ENCODE assay signal across 11 cellular contexts in the genomic region with DNA sequence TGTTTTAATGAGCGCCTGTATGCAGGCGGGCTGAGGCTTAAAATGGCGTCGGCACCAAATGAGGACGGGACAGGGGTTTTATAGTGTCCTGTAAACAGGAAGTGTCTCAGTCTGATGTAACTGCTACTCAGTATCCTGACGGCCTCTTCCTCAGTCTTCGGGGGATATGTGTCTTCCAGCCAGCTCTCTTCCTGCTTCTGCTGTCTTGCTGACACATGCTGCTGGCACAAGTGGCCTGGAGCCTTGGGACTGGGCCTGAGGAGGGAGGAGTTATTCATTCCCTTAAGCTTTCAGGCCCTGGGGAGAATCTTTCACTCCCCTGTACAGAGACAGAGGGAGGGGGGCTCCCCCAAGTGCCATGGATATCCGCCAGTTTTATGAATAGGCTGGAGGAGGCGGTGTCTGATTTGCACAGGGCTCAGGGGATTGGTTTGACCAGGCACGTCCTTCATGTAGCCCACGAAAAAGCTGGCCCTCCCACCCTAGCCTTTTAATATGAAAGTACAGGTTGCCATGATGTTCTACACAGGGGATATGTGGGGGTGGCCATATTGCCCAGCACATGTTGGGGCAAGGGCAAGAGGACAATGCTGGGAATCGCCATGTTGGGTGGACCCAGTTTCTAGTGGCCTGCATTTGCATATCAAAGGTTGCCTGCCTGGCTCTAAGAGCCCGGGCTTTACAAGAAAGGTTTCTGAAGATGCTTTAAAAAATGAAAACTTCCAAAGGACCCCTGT. TPM values are rescaled to one million over a fixed set of nuclear protein-coding genes. Genes with fewer than 3 reads are reported as not detected.
DNase-seq lines count a peak whose midpoint lies in the region; ATAC-seq and TF ChIP-seq lines count a peak whose summit lies in the region.
"Had no signal": no experiment of that assay in that cellular context is flagged by ENCODE, and none has a peak within 500 bp of the region (broad histone marks: within the 10 kb centered on the region; RNA-seq: fewer than 3 reads in every experiment).

No MANE protein-coding gene starts in this region.

- H3K36me3 Mint-ChIP-seq in WTC11: peaks cover 2% of the 10 kb centered on the region; the same call in 1 of the 2 replicates
- no peaks in the 10 kb centered on the region for H3K36me3 Mint-ChIP-seq in activated T-cell treated with anti-CD3 and anti-CD28 coated beads, Interleukin-2, amount 50 U/mL, for 72 hours (ENCODE audit: insufficient read depth in 2 of 2)
- H3K36me3 Mint-ChIP-seq: activated naive CD8-positive, alpha-beta T cell treated with anti-CD3 and anti-CD28 coated beads for 36 hours had no signal

- H3K27me3 ChIP-seq in right cardiac atrium (ENCODE audit: control insufficient read depth, insufficient read depth) (no peaks in the 10 kb centered on the region), tibial artery (no peaks in the 10 kb centered on the region)
- H3K27me3 ChIP-seq: left lung had no signal

- H3K27ac ChIP-seq in right cardiac atrium (ENCODE audit: low read length) (peak overlapping the region; percentile 13), tibial artery (peak overlapping the region; percentile 9 to 30)
- H3K27ac ChIP-seq: HL-60, left lung had no signal

- DNase-seq in HT1080 (ENCODE audit: low read depth) (peak; percentile 80), WTC11 (ENCODE audit: low spot score) (no peak), right cardiac atrium (peak; percentile 67 to 74 (median 68)), tibial artery (peak; percentile 40 to 76), RPMI8226 (no peak), 8988T (no peak)
- DNase-seq in activated T-cell treated with anti-CD3 and anti-CD28 coated beads, Interleukin-2, amount 50 U/mL, for 72 hours: no peak
- DNase-seq: activated naive CD8-positive, alpha-beta T cell treated with anti-CD3 and anti-CD28 coated beads for 36 hours had no signal

- intact Hi-C loops in right cardiac atrium (cut with DNase I): no loop called here
- intact Hi-C loops in tibial artery (cut with DNase I; ENCODE audit: low total_unique reads): no loop called here

- H3K4me3 Mint-ChIP-seq in WTC11: no peak overlapping the region
- no peak overlapping the region for H3K4me3 Mint-ChIP-seq in activated T-cell treated with anti-CD3 and anti-CD28 coated beads, Interleukin-2, amount 50 U/mL, for 72 hours
- H3K4me3 Mint-ChIP-seq: activated naive CD8-positive, alpha-beta T cell treated with anti-CD3 and anti-CD28 coated beads for 36 hours had no signal

- 50% methylated on average over 13 of the region's 13 CpGs for WGBS in right cardiac atrium

- peak overlapping the region; percentile 28; the same call in 1 of the 2 replicates for H3K27ac Mint-ChIP-seq in WTC11
- H3K27ac Mint-ChIP-seq in activated T-cell treated with anti-CD3 and anti-CD28 coated beads, Interleukin-2, amount 50 U/mL, for 72 hours: no peak overlapping the region
- H3K27ac Mint-ChIP-seq: activated naive CD8-positive, alpha-beta T cell treated with anti-CD3 and anti-CD28 coated beads for 36 hours had no signal

- ATAC-seq in WTC11 (peak; percentile 57), right cardiac atrium (peak; percentile 43 to 81), HG03442 (IDR thresholded peaks at IDR 0.05; ENCODE audit: unreplicated experiment) (no peak)
- no peak for ATAC-seq in activated T-cell treated with anti-CD3 and anti-CD28 coated beads, Interleukin-2, amount 50 U/mL, for 72 hours (replicated peaks in 1 of 2)
- ATAC-seq: left lung had no signal

- TF ChIP-seq CTCF in WTC11 (IDR thresholded peaks at IDR 0.05) (no peak), tibial artery (IDR thresholded peaks at IDR 0.05) (no peak)

- H3K4me1 ChIP-seq in right cardiac atrium (ENCODE audit: control insufficient read depth, insufficient read depth, low read length) (peaks cover 2% of the 10 kb centered on the region), tibial artery (peaks cover 0 to 7% (median 0%) of the 10 kb centered on the region in 4 donors)
- H3K4me1 ChIP-seq: left lung had no signal

- CTCF ChIA-PET in WTC11 (lab: Charles Lee): no interaction called here

- POLR2A ChIA-PET in WTC11 (lab: Charles Lee): no interaction called here

- no peaks in the 10 kb centered on the region for H3K27me3 Mint-ChIP-seq in WTC11 (ENCODE audit: low read depth)
- H3K27me3 Mint-ChIP-seq in activated T-cell treated with anti-CD3 and anti-CD28 coated beads, Interleukin-2, amount 50 U/mL, for 72 hours (ENCODE audit: low read depth): no peaks in the 10 kb centered on the region
- H3K27me3 Mint-ChIP-seq: activated naive CD8-positive, alpha-beta T cell treated with anti-CD3 and anti-CD28 coated beads for 36 hours had no signal

- H3K4me1 Mint-ChIP-seq in WTC11: peaks cover 32% of the 10 kb centered on the region
- H3K4me1 Mint-ChIP-seq in activated T-cell treated with anti-CD3 and anti-CD28 coated beads, Interleukin-2, amount 50 U/mL, for 72 hours (ENCODE audit: low read depth): peaks cover 5% of the 10 kb centered on the region

- H3K9me3 Mint-ChIP-seq in WTC11: peaks cover 8% of the 10 kb centered on the region
- H3K9me3 Mint-ChIP-seq in activated T-cell treated with anti-CD3 and anti-CD28 coated beads, Interleukin-2, amount 50 U/mL, for 72 hours: no peaks in the 10 kb centered on the region
- H3K9me3 Mint-ChIP-seq: activated naive CD8-positive, alpha-beta T cell treated with anti-CD3 and anti-CD28 coated beads for 36 hours had no signal

- H3K9me3 ChIP-seq in right cardiac atrium (ENCODE audit: control insufficient read depth, low read length): no peaks in the 10 kb centered on the region
- H3K9me3 ChIP-seq in tibial artery: no peaks in the 10 kb centered on the region
- H3K9me3 ChIP-seq: left lung had no signal

- H3K4me3 ChIP-seq in right cardiac atrium (ENCODE audit: low read length) (no peak overlapping the region), tibial artery (peak overlapping the region in 1 of 2 donors; percentile 9)
- H3K4me3 ChIP-seq: left lung had no signal

- H3K36me3 ChIP-seq in tibial artery: no peaks in the 10 kb centered on the region
- H3K36me3 ChIP-seq: left lung had no signal

TF ChIP-seq in WTC11, 78 proteins besides CTCF, POLR2A, EP300 and RAD21 (continues in another document):
- TF ChIP-seq ZNF425 (CRISPR knock-in tag; conservative IDR thresholded peaks at IDR 0.05): no peak
- no peak for TF ChIP-seq PREB (CRISPR knock-in tag; IDR thresholded peaks at IDR 0.05; ENCODE audit: borderline replicate concordance)
- TF ChIP-seq IRF2 (CRISPR knock-in tag; IDR thresholded peaks at IDR 0.05; ENCODE audit: borderline replicate concordance, low read depth): no peak
- no peak for TF ChIP-seq HMGA2 (CRISPR knock-in tag; IDR thresholded peaks at IDR 0.05)
- TF ChIP-seq FOXJ3 (CRISPR knock-in tag; IDR thresholded peaks at IDR 0.05; ENCODE audit: borderline replicate concordance): no peak
- TF ChIP-seq ZNF232 (CRISPR knock-in tag; IDR thresholded peaks at IDR 0.05): no peak
- no peak for TF ChIP-seq NFE2L1 (CRISPR knock-in tag; IDR thresholded peaks at IDR 0.05)
- TF ChIP-seq ZNF263 (CRISPR knock-in tag; IDR thresholded peaks at IDR 0.05; ENCODE audit: low read depth): no peak
- TF ChIP-seq MAX (CRISPR knock-in tag; IDR thresholded peaks at IDR 0.05): no peak

RNA-seq across cellular contexts. Expression of gene NDUFB4, which starts 19.9 kb away (rescaled TPM):
- 188 and 294 TPM in 2 replicates for total RNA-seq in HT1080 (2014; rRNA removed; shearing (Covaris generic))
- polyA plus RNA-seq in HT1080 (2015; cell fraction: cytosol; rRNA removed): 208 and 296 TPM in 2 replicates
- 107 and 138 TPM in 2 replicates for polyA plus RNA-seq in HT1080 (2015; cell fraction: nucleus; rRNA removed)
- 174 to 237 TPM (median 223 TPM) in 3 replicates for total RNA-seq in WTC11 (2021)
- total RNA-seq in right cardiac atrium: 100 to 1,000 TPM; 286 to 426 (median 372) TPM
- 667 TPM for polyA plus RNA-seq in right cardiac atrium
- 100 to 1,000 TPM in 1 of 2 donors, 10 to 100 TPM in 1; 97.1 to 106 TPM for total RNA-seq in activated T-cell treated with anti-CD3 and anti-CD28 coated beads, Interleukin-2, amount 50 U/mL, for 72 hours

Comparison
In these comparisons a context has a peak if more than half of its experiments do, and no peak if none do; other contexts are left out.
1. DNase-seq: peak in HT1080 (single experiment), right cardiac atrium (3 of 3) and tibial artery (2 of 2); none in WTC11 (single experiment), RPMI8226 (single experiment), 8988T (single experiment) and activated T-cell treated with anti-CD3 and anti-CD28 coated beads, Interleukin-2, amount 50 U/mL, for 72 hours (0 of 2).
2. ATAC-seq: peak in WTC11 (single experiment) and right cardiac atrium (2 of 2); none in HG03442 (single experiment) and activated T-cell treated with anti-CD3 and anti-CD28 coated beads, Interleukin-2, amount 50 U/mL, for 72 hours (0 of 2).